Comparison of ENCODE assay signal across 19 cellular contexts in genomic region chr4:5137226-5137625, GRCh38.
DNase-seq lines count a peak whose midpoint lies in the region; FAIRE-seq and TF ChIP-seq lines count a peak whose summit lies in the region.
"Had no signal": no experiment of that assay in that cellular context is flagged by ENCODE, and none has a peak within 500 bp of the region (broad histone marks: within the 10 kb centered on the region; RNA-seq: fewer than 3 reads in every experiment).

No MANE protein-coding gene starts in this region.

- no peak overlapping the region for H3K9ac ChIP-seq in kidney (ENCODE audit: low read length in 2 of 2)
- H3K9ac ChIP-seq: BLaER1 had no signal

- TF ChIP-seq CTCF in kidney (IDR thresholded peaks at IDR 0.05; ENCODE audit: borderline replicate concordance, extremely low read depth, insufficient read depth) (no peak), osteocyte (IDR thresholded peaks at IDR 0.05) (no peak), Caco-2 (IDR thresholded peaks at IDR 0.05; ENCODE audit: insufficient read depth in 1 of 2, low read depth in 1 of 2, low read length in 1 of 2, severe bottlenecking in 1 of 2, unreplicated experiment in 1 of 2) (no peak)

- DNase-seq in activated CD8-positive, alpha-beta memory T cell treated with anti-CD3 and anti-CD28 coated beads for 24 hours = peak; percentile 1
- no peak for DNase-seq in activated CD8-positive, alpha-beta memory T cell treated with anti-CD3 and anti-CD28 coated beads, Interleukin-2, amount 50 U/mL, for 48 hours
- no peak for DNase-seq in kidney
- peak; percentile 54 for DNase-seq in osteocyte (ENCODE audit: extremely low spot score, unreplicated experiment)
- no peak for DNase-seq in Caco-2
- DNase-seq in MG63 = no peak
- DNase-seq in effector CD4-positive, alpha-beta T cell = no peak
- DNase-seq: CD4-positive, alpha-beta memory T cell; DMS 273 treated with DMSO at 0.1 percent for 48 hours; DMS53; DND-41; EL had no signal

- H3K27me3 ChIP-seq in Caco-2 (replicated peaks; ENCODE audit: control insufficient read depth, insufficient read depth, low read length) = no peaks in the 10 kb centered on the region
- H3K27me3 ChIP-seq in MG63 = no peaks in the 10 kb centered on the region
- H3K27me3 ChIP-seq: BLaER1 had no signal

- H3K27me3 Mint-ChIP-seq in osteocyte (ENCODE audit: unreplicated experiment) (no peaks in the 10 kb centered on the region), Caco-2 (ENCODE audit: insufficient read depth, unreplicated experiment) (no peaks in the 10 kb centered on the region)
- H3K27me3 Mint-ChIP-seq: IgD-negative memory B cell had no signal

- no TSS peak for BruUV-seq in Caco-2 (replicated peaks; lab: Mats Ljungman, UMichigan)

- H3K27ac ChIP-seq in kidney (ENCODE audit: low read depth in 2 of 2, low read length in 2 of 2) = peak overlapping the region; percentile 74 to 80
- H3K27ac ChIP-seq: 22Rv1, BLaER1, HL-60 had no signal

- H3K9me3 ChIP-seq in kidney (ENCODE audit: control insufficient read depth in 1 of 2, low read length in 2 of 2) (no peaks in the 10 kb centered on the region), Caco-2 (no peaks in the 10 kb centered on the region), MG63 (no peaks in the 10 kb centered on the region)
- H3K9me3 ChIP-seq: BLaER1, HAP-1 had no signal

- POLR2A ChIA-PET in Caco-2 (lab: Charles Lee) = no interaction called here

- H3K4me1 ChIP-seq in kidney (ENCODE audit: control insufficient read depth in 1 of 2, insufficient read depth in 1 of 2, low read depth in 1 of 2, low read length in 2 of 2) (peaks cover 24 to 26% of the 10 kb centered on the region in 2 donors), Caco-2 (no peaks in the 10 kb centered on the region)
- H3K4me1 ChIP-seq: BLaER1, HAP-1 had no signal

- H3K4me3 ChIP-seq in kidney (ENCODE audit: low read length in 2 of 2) (no peak overlapping the region), Caco-2 (ENCODE audit: low read depth, low read length) (no peak overlapping the region), MG63 (no peak overlapping the region)
- H3K4me3 ChIP-seq: BLaER1, GM12878, HAP-1 had no signal

- peaks cover 17% of the 10 kb centered on the region for H3K36me3 Mint-ChIP-seq in osteocyte (ENCODE audit: unreplicated experiment)
- H3K36me3 Mint-ChIP-seq in Caco-2 (ENCODE audit: insufficient read depth, unreplicated experiment) = no peaks in the 10 kb centered on the region
- H3K36me3 Mint-ChIP-seq: CD14-positive monocyte; CD4-positive, alpha-beta memory T cell; IgD-negative memory B cell had no signal

- no peaks in the 10 kb centered on the region for H3K36me3 ChIP-seq in kidney (ENCODE audit: control insufficient read depth in 1 of 2, insufficient read depth in 2 of 2, low read length in 2 of 2)
- no peaks in the 10 kb centered on the region for H3K36me3 ChIP-seq in Caco-2 (ENCODE audit: control insufficient read depth, insufficient read depth, low read length)
- no peaks in the 10 kb centered on the region for H3K36me3 ChIP-seq in MG63
- H3K36me3 ChIP-seq: BLaER1, HAP-1 had no signal

- H3K9me3 Mint-ChIP-seq in osteocyte (ENCODE audit: unreplicated experiment) (no peaks in the 10 kb centered on the region), Caco-2 (ENCODE audit: unreplicated experiment) (peaks cover 10% of the 10 kb centered on the region)
- H3K9me3 Mint-ChIP-seq: CD14-positive monocyte had no signal

- H3K27ac Mint-ChIP-seq in osteocyte (ENCODE audit: unreplicated experiment) (no peak overlapping the region), Caco-2 (ENCODE audit: unreplicated experiment) (no peak overlapping the region)
- H3K27ac Mint-ChIP-seq: CD4-positive, alpha-beta memory T cell; IgD-negative memory B cell had no signal

- intact Hi-C loops in kidney (cut with DNase I) = no loop called here
- intact Hi-C loops in Caco-2 (cut with micrococcal nuclease; ENCODE audit: unreplicated experiment) = no loop called here

- CTCF ChIA-PET in Caco-2 (lab: Charles Lee) = no interaction called here

- H3K4me3 Mint-ChIP-seq in osteocyte (ENCODE audit: unreplicated experiment) (no peak overlapping the region), Caco-2 (ENCODE audit: unreplicated experiment) (no peak overlapping the region)
- H3K4me3 Mint-ChIP-seq: CD14-positive monocyte; CD4-positive, alpha-beta memory T cell; IgD-negative memory B cell had no signal

- no peak for FAIRE-seq in kidney (lab: Jason Lieb, UNC)
- FAIRE-seq: GM12878 had no signal

- peaks cover 16% of the 10 kb centered on the region for H3K4me1 Mint-ChIP-seq in osteocyte (ENCODE audit: unreplicated experiment)
- H3K4me1 Mint-ChIP-seq in Caco-2 (ENCODE audit: low read depth, unreplicated experiment) = no peaks in the 10 kb centered on the region
- H3K4me1 Mint-ChIP-seq: CD14-positive monocyte; CD4-positive, alpha-beta memory T cell; IgD-negative memory B cell had no signal

Comparison
In these comparisons a context has a peak if more than half of its experiments do, and no peak if none do; other contexts are left out.
1. DNase-seq: peak in activated CD8-positive, alpha-beta memory T cell treated with anti-CD3 and anti-CD28 coated beads for 24 hours (single experiment) and osteocyte (single experiment); none in activated CD8-positive, alpha-beta memory T cell treated with anti-CD3 and anti-CD28 coated beads, Interleukin-2, amount 50 U/mL, for 48 hours (single experiment), kidney (single experiment), Caco-2 (0 of 2), MG63 (single experiment) and effector CD4-positive, alpha-beta T cell (single experiment).